Comparison of ENCODE assay signal across 19 cellular contexts in the genomic region with DNA sequence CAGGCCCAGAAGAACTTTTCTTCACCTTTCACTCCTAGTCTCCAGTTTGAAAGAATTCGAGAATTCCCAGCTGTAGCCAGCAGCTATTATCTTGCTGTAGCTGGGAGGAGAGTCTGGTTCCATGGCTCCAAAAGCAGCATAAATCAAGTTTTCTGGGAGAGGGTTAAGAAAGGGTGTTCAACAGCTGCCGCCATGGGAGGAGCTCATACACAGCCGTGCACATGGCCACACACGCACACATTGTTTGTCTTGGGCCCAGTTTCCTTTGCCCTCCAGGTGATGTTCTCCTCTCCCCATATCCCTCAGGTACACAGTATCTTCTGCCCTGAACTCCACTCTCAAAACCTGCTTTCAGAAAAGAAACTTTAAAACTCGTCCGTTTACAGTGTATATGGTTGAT. TPM values are rescaled to one million over a fixed set of nuclear protein-coding genes. Genes with fewer than 3 reads are reported as not detected.
DNase-seq lines count a peak whose midpoint lies in the region; ATAC-seq and TF ChIP-seq lines count a peak whose summit lies in the region.
"Had no signal": no experiment of that assay in that cellular context is flagged by ENCODE, and none has a peak within 500 bp of the region (broad histone marks: within the 10 kb centered on the region; RNA-seq: fewer than 3 reads in every experiment).

No MANE protein-coding gene starts in this region.

- no peak overlapping the region for H3K4me2 ChIP-seq in trophoblast cell (ENCODE audit: low read length)

- H2AK5ac ChIP-seq in trophoblast cell (ENCODE audit: low read length) = no peak overlapping the region

- no peaks in the 10 kb centered on the region for H3K36me3 ChIP-seq in trophoblast cell (ENCODE audit: control insufficient read depth in 1 of 2, insufficient read depth in 2 of 2, low read length in 2 of 2)
- H3K36me3 ChIP-seq in heart right ventricle = no peaks in the 10 kb centered on the region
- no peaks in the 10 kb centered on the region for H3K36me3 ChIP-seq in suprapubic skin
- H3K36me3 ChIP-seq: BE2C, HAP-1 had no signal

- H3K4me1 ChIP-seq in trophoblast cell (ENCODE audit: control insufficient read depth in 1 of 2, insufficient read depth in 2 of 2, low read length in 2 of 2) = peaks cover 14 to 15% of the 10 kb centered on the region in 2 experiments
- peaks cover 0 to 6% (median 0%) of the 10 kb centered on the region in 9 donors for H3K4me1 ChIP-seq in heart right ventricle
- peaks cover 13% of the 10 kb centered on the region for H3K4me1 ChIP-seq in suprapubic skin
- H3K4me1 ChIP-seq: BE2C had no signal

- peak overlapping the region; percentile 34 for H3K27ac ChIP-seq in trophoblast cell (ENCODE audit: low read depth, low read length)
- H3K27ac ChIP-seq in heart right ventricle = no peak overlapping the region
- H3K27ac ChIP-seq in suprapubic skin = no peak overlapping the region
- H3K27ac ChIP-seq: HL-60 had no signal

- H3K9me3 ChIP-seq in trophoblast cell (ENCODE audit: insufficient read depth, low read depth, low read length) (no peaks in the 10 kb centered on the region), heart right ventricle (no peaks in the 10 kb centered on the region), suprapubic skin (no peaks in the 10 kb centered on the region)
- H3K9me3 ChIP-seq: BE2C, HAP-1 had no signal

- H3K36me3 Mint-ChIP-seq in nephron (ENCODE audit: low read depth) (no peaks in the 10 kb centered on the region), osteocyte (ENCODE audit: unreplicated experiment) (no peaks in the 10 kb centered on the region)
- H3K36me3 Mint-ChIP-seq: CD4-positive, CD25-positive, alpha-beta regulatory T cell; CD8-positive, alpha-beta memory T cell; IgD-negative memory B cell had no signal

- no CpG with 5 or more reads among the region's 6 CpGs for WGBS in trophoblast cell (ENCODE audit: extremely low coverage, insufficient coverage, insufficient read length)
- WGBS in heart right ventricle, 2 donors = 73 to 78% methylated on average over 6 of the region's 6 CpGs
- 68% methylated on average over 6 of the region's 6 CpGs for WGBS in suprapubic skin

- no peak overlapping the region for H3K9ac ChIP-seq in trophoblast cell (ENCODE audit: low read length)

- no peak for TF ChIP-seq CTCF in nephron (IDR thresholded peaks at IDR 0.05; ENCODE audit: unreplicated experiment in 3 of 3)
- no peak for TF ChIP-seq CTCF in heart right ventricle (IDR thresholded peaks at IDR 0.05)
- no peak for TF ChIP-seq CTCF in suprapubic skin (IDR thresholded peaks at IDR 0.05)
- TF ChIP-seq CTCF in osteocyte (IDR thresholded peaks at IDR 0.05) = no peak

- peaks cover 3% of the 10 kb centered on the region for H3K27me3 Mint-ChIP-seq in nephron (ENCODE audit: low read depth)
- H3K27me3 Mint-ChIP-seq in osteocyte (ENCODE audit: unreplicated experiment) = peaks cover 14% of the 10 kb centered on the region

- H3K9me3 Mint-ChIP-seq in nephron = no peaks in the 10 kb centered on the region
- H3K9me3 Mint-ChIP-seq in osteocyte (ENCODE audit: unreplicated experiment) = no peaks in the 10 kb centered on the region
- H3K9me3 Mint-ChIP-seq: CD8-positive, alpha-beta memory T cell; IgD-negative memory B cell had no signal

- no peak overlapping the region for H3K4me3 ChIP-seq in trophoblast cell (ENCODE audit: low read depth, low read length)
- H3K4me3 ChIP-seq in heart right ventricle = no peak overlapping the region
- no peak overlapping the region for H3K4me3 ChIP-seq in suprapubic skin
- H3K4me3 ChIP-seq: HAP-1 had no signal

- no peak overlapping the region for H2BK5ac ChIP-seq in trophoblast cell (ENCODE audit: low read depth, low read length, poor library complexity)

- no peak overlapping the region for H3K23ac ChIP-seq in trophoblast cell (ENCODE audit: low read length)

- H3K18ac ChIP-seq in trophoblast cell (ENCODE audit: low read length) = no peak overlapping the region

- TF ChIP-seq POLR2A in suprapubic skin (IDR thresholded peaks at IDR 0.05) = no peak

- peak; percentile 28 for DNase-seq in ELF-1 (ENCODE audit: low read depth, low spot score)
- peak; percentile 1 for DNase-seq in NCI-H69 (lab: John Stamatoyannopoulos, UW)
- DNase-seq in trophoblast cell = no peak
- no peak for DNase-seq in heart right ventricle
- DNase-seq in suprapubic skin (ENCODE audit: low spot score in 2 of 2) = no peak
- no peak for DNase-seq in osteocyte (ENCODE audit: extremely low spot score, unreplicated experiment)
- DNase-seq: ACHN; BE2C; C1 segment of cervical spinal cord; CD4-positive, CD25-positive, alpha-beta regulatory T cell; CD8-positive, alpha-beta memory T cell; COR-L47; GF-D8; KBM-7 had no signal

- no peak overlapping the region for H2BK12ac ChIP-seq in trophoblast cell (ENCODE audit: low read length)

- H4K91ac ChIP-seq in trophoblast cell (ENCODE audit: low read depth, low read length) = no peak overlapping the region

- intact Hi-C loops in heart right ventricle (cut with DNase I) = loop anchor here in 1 of 10 donors (5.0 kb wide), 1 partner anchor 127 kb away; no protein-coding TSS in a partner anchor

- no peak overlapping the region for H2AFZ ChIP-seq in trophoblast cell (ENCODE audit: insufficient read depth, low read length, poor library complexity)

- H3K4me3 Mint-ChIP-seq in nephron (peak overlapping the region in 2 of 3 experiments; percentile 2 to 31), osteocyte (ENCODE audit: unreplicated experiment) (no peak overlapping the region)
- H3K4me3 Mint-ChIP-seq: CD4-positive, CD25-positive, alpha-beta regulatory T cell; CD8-positive, alpha-beta memory T cell; IgD-negative memory B cell had no signal

- no peak overlapping the region for H3K14ac ChIP-seq in trophoblast cell (ENCODE audit: low read length)

- H3K79me1 ChIP-seq in trophoblast cell (ENCODE audit: low read length) = no peaks in the 10 kb centered on the region

- TF ChIP-seq EP300 in suprapubic skin (IDR thresholded peaks at IDR 0.05) = no peak

- H3K27ac Mint-ChIP-seq in nephron (peak overlapping the region; percentile 84 to 93 (median 93)), osteocyte (ENCODE audit: unreplicated experiment) (no peak overlapping the region)
- H3K27ac Mint-ChIP-seq: CD4-positive, CD25-positive, alpha-beta regulatory T cell; CD8-positive, alpha-beta memory T cell had no signal

- no peak overlapping the region for H4K12ac ChIP-seq in trophoblast cell (ENCODE audit: low read depth, low read length)

- peaks cover 59% of the 10 kb centered on the region for H3K4me1 Mint-ChIP-seq in nephron
- H3K4me1 Mint-ChIP-seq in osteocyte (ENCODE audit: unreplicated experiment) = peaks cover 11% of the 10 kb centered on the region
- H3K4me1 Mint-ChIP-seq: CD4-positive, CD25-positive, alpha-beta regulatory T cell had no signal

- H2BK120ac ChIP-seq in trophoblast cell (ENCODE audit: insufficient read depth, low read length, poor library complexity) = no peak overlapping the region

- H4K8ac ChIP-seq in trophoblast cell (ENCODE audit: low read depth, low read length) = no peak overlapping the region

- no peak overlapping the region for H3K4ac ChIP-seq in trophoblast cell (ENCODE audit: low read depth, low read length)

- H3K27me3 ChIP-seq in trophoblast cell (ENCODE audit: insufficient read depth, low read length) = peaks cover 8% of the 10 kb centered on the region
- peaks cover 0 to 48% (median 9%) of the 10 kb centered on the region in 7 donors for H3K27me3 ChIP-seq in heart right ventricle
- H3K27me3 ChIP-seq in suprapubic skin = peaks cover 7% of the 10 kb centered on the region
- H3K27me3 ChIP-seq: BE2C had no signal

- ATAC-seq in heart right ventricle (no peak), HG02588 (IDR thresholded peaks at IDR 0.05; ENCODE audit: unreplicated experiment) (no peak)

- H3K79me2 ChIP-seq in trophoblast cell (ENCODE audit: control insufficient read depth, insufficient read depth, low read length, poor library complexity) = no peaks in the 10 kb centered on the region

RNA-seq across cellular contexts. Expression of a gene that starts 4.1 kb away (rescaled TPM):
- polyA plus RNA-seq in trophoblast cell (2013) = 28.0 and 29.3 TPM in 2 replicates
- total RNA-seq in heart right ventricle (1 to 10 TPM; 1.1 to 5.6 (median 3.4) TPM), suprapubic skin (10 to 100 TPM in 2 of 4 donors, 1 to 10 TPM in 2; 4.9 to 10.9 (median 9.2) TPM), osteocyte (18.6 and 19.6 TPM in 2 replicates)
- polyA plus RNA-seq in heart right ventricle = 1 to 10 TPM in 1 of 2 donors, under 1 TPM in 1; 0.66 to 3.6 TPM
- total RNA-seq: CD8-positive, alpha-beta memory T cell had no signal
- polyA plus RNA-seq: CD8-positive, alpha-beta memory T cell had no signal

Comparison
In these comparisons a context has a peak if more than half of its experiments do, and no peak if none do; other contexts are left out.
1. DNase-seq: peak in ELF-1 (single experiment) and NCI-H69 (single experiment); none in trophoblast cell (0 of 2), heart right ventricle (0 of 2), suprapubic skin (0 of 2) and osteocyte (single experiment).